ENCODE assay signal across 5 cellular contexts in the genomic region with DNA sequence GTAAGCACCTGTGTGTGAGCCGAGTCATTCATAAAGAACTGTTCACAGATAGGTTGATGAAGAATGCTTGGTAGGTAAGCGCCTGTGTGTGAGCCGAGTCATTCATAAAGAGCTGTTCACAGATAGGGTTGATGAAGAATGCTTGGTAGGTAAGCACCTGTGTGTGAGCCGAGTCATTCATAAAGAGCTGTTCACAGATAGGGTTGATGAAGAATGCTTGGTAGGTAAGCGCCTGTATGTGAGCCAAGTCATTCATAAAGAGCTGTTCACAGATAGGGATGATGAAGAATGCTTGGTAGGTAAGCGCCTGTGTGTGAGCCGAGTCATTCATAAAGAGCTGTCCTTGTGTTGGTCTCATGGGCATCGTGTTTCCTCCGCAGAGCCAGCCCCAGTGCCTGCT. TPM values are rescaled to one million over a fixed set of nuclear protein-coding genes. Genes with fewer than 3 reads are reported as not detected.
"Had no signal": no experiment of that assay in that cellular context is flagged by ENCODE, and none has a peak within 500 bp of the region (broad histone marks: within the 10 kb centered on the region; RNA-seq: fewer than 3 reads in every experiment).

No MANE protein-coding gene starts in this region.

RNA-seq across cellular contexts. Expression of gene ERVH48-1, which starts 16.9 kb away (rescaled TPM):
- total RNA-seq: HepG2, HT-29, HT1080 had no signal
- polyA plus RNA-seq: IgD-negative memory B cell, IMR-90 had no signal
